Comparison of ENCODE assay signal across 8 cellular contexts in the genomic region with DNA sequence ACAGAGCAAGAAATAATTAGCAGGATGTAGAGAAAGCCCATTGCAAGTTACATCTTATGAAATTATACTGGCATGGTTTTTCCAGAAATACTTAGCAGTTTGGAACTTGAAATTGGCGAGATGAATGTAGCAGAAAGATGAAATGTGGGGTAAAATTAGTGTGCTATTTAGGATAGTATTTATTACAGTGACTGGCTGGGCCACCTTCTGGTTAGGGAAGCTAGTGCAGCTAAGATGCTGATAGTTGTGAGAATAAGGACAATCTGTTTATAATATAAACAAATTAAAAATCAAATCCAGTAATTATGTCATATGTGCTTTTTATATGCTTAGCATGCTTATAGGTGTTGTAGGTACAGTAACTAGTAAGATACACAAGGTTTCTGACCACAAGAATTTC.
DNase-seq lines count a peak whose midpoint lies in the region; ATAC-seq and TF ChIP-seq lines count a peak whose summit lies in the region.

No MANE protein-coding gene starts in this region.

- H3K9ac ChIP-seq in DND-41 (ENCODE audit: low read depth, low read length), result no peak overlapping the region

- no peaks in the 10 kb centered on the region for H3K9me3 ChIP-seq in DND-41 (ENCODE audit: insufficient read depth, low read length, severe bottlenecking)
- H3K9me3 ChIP-seq in CD4-positive, alpha-beta T cell (ENCODE audit: control insufficient read depth, low read length), result peaks cover 14% of the 10 kb centered on the region

- no peaks in the 10 kb centered on the region for H3K4me1 ChIP-seq in DND-41 (ENCODE audit: insufficient read depth, low read length)

- no peaks in the 10 kb centered on the region for H3K4me1 Mint-ChIP-seq in CD4-positive, alpha-beta T cell (ENCODE audit: low read depth)

- no peaks in the 10 kb centered on the region for H3K36me3 ChIP-seq in DND-41 (ENCODE audit: insufficient read depth, low read length)

- POLR2A ChIA-PET in CD4-positive, alpha-beta T cell (lab: Charles Lee), result interaction anchor here (1.2 kb wide), 1 partner anchor 8 kb away, joined by 3 read pairs; no protein-coding TSS in a partner anchor

- peak; percentile 46 for TF ChIP-seq CTCF in DND-41 (IDR thresholded peaks at IDR 0.05; ENCODE audit: borderline replicate concordance, extremely low read depth, low read length, poor library complexity, severe bottlenecking)
- TF ChIP-seq CTCF in CD4-positive, alpha-beta T cell (IDR thresholded peaks at IDR 0.05), result no peak

- intact Hi-C loops in CD4-positive, alpha-beta T cell (cut with DNase I, micrococcal nuclease), result no loop called here

- DNase-seq in DND-41 (no peak), amniotic epithelial cell (ENCODE audit: low read depth) (peak; percentile 42), medulla oblongata (ENCODE audit: extremely low spot score) (peak; percentile 5), iPS-NIHi7 (ENCODE audit: extremely low spot score) (no peak), NCI-H2107 treated with DMSO at 0.1 percent for 48 hours (lab: John Stamatoyannopoulos, UW; ENCODE audit: unreplicated experiment) (no peak), GM19238 (ENCODE audit: insufficient read length, low spot score) (no peak)
- no peak for DNase-seq in CD4-positive, alpha-beta T cell

- no peak overlapping the region for H3K27ac ChIP-seq in DND-41 (ENCODE audit: low read length)
- no peak overlapping the region for H3K27ac ChIP-seq in CD4-positive, alpha-beta T cell (ENCODE audit: low read depth, low read length)

- no peak overlapping the region for H3K4me2 ChIP-seq in DND-41 (ENCODE audit: insufficient read depth, low read length)

- H3K36me3 Mint-ChIP-seq in CD4-positive, alpha-beta T cell (ENCODE audit: low read depth), result no peaks in the 10 kb centered on the region

- H3K27me3 Mint-ChIP-seq in CD4-positive, alpha-beta T cell, result no peaks in the 10 kb centered on the region

- CTCF ChIA-PET in CD4-positive, alpha-beta T cell (lab: Charles Lee), result no interaction called here

- H3K4me3 Mint-ChIP-seq in CD4-positive, alpha-beta T cell, result no peak overlapping the region

- H3K27ac Mint-ChIP-seq in CD4-positive, alpha-beta T cell, result no peak overlapping the region

- no peak overlapping the region for H3K4me3 ChIP-seq in DND-41 (ENCODE audit: low read depth in 1 of 2, low read length in 2 of 2)

- no peak for ATAC-seq in DND-41 (ENCODE audit: insufficient read depth, low read depth)
- peak; percentile 59 for ATAC-seq in HG02798 (IDR thresholded peaks at IDR 0.05; ENCODE audit: poor library complexity, unreplicated experiment)
- ATAC-seq in CD4-positive, alpha-beta T cell (ENCODE audit: poor library complexity), result no peak

- peaks cover 3% of the 10 kb centered on the region for H3K9me3 Mint-ChIP-seq in CD4-positive, alpha-beta T cell

- no peak overlapping the region for H2AFZ ChIP-seq in DND-41 (ENCODE audit: low read depth, low read length)

- peaks cover 3% of the 10 kb centered on the region for H3K27me3 ChIP-seq in DND-41 (ENCODE audit: insufficient read depth, low read length, poor library complexity)
- no peaks in the 10 kb centered on the region for H3K27me3 ChIP-seq in CD4-positive, alpha-beta T cell (ENCODE audit: control insufficient read depth, insufficient read depth, low read length)

- H4K20me1 ChIP-seq in DND-41 (ENCODE audit: insufficient read depth, low read length), result no peaks in the 10 kb centered on the region

- H3K79me2 ChIP-seq in DND-41 (ENCODE audit: insufficient read depth, low read length), result no peaks in the 10 kb centered on the region

Comparison
In these comparisons a context has a peak if more than half of its experiments do, and no peak if none do; other contexts are left out.
1. DNase-seq: peak in amniotic epithelial cell (single experiment) and medulla oblongata (single experiment); none in DND-41 (single experiment), iPS-NIHi7 (single experiment), CD4-positive, alpha-beta T cell (0 of 10), NCI-H2107 treated with DMSO at 0.1 percent for 48 hours (single experiment) and GM19238 (single experiment).